In genomic region chr3:46663611-46664135, GRCh38 we compare ENCODE assay signal across 8 cellular contexts. TPM values are rescaled to one million over a fixed set of nuclear protein-coding genes. Genes with fewer than 3 reads are reported as not detected.
DNase-seq lines count a peak whose midpoint lies in the region; ATAC-seq, FAIRE-seq and TF ChIP-seq lines count a peak whose summit lies in the region.

No MANE protein-coding gene starts in this region.

- intact Hi-C loops in right lobe of liver (cut with DNase I) (no loop called here), tibial artery (cut with DNase I; ENCODE audit: low total_unique reads) (no loop called here), natural killer cell (cut with micrococcal nuclease) (no loop called here)

- H3K4me1 ChIP-seq in right lobe of liver (peaks cover 0 to 20% (median 9%) of the 10 kb centered on the region in 4 donors), tibial artery (peaks cover 0 to 24% (median 0%) of the 10 kb centered on the region in 4 donors)

- H3K27ac Mint-ChIP-seq in activated CD8-positive, alpha-beta memory T cell treated with anti-CD3 and anti-CD28 coated beads, Interleukin-2, amount 10 ng/mL, durations not matched to agents 7 days and 5 days: no peak overlapping the region
- H3K27ac Mint-ChIP-seq in natural killer cell: no peak overlapping the region

- no peaks in the 10 kb centered on the region for H3K4me1 Mint-ChIP-seq in activated CD8-positive, alpha-beta memory T cell treated with anti-CD3 and anti-CD28 coated beads, Interleukin-2, amount 10 ng/mL, durations not matched to agents 7 days and 5 days
- no peaks in the 10 kb centered on the region for H3K4me1 Mint-ChIP-seq in natural killer cell

- H3K36me3 ChIP-seq in right lobe of liver (no peaks in the 10 kb centered on the region), tibial artery (no peaks in the 10 kb centered on the region)

- in situ Hi-C loops in ACHN (cut with HindIII; ENCODE audit: low pct_ligation_motif_present, low pct_unique_long_range_greater_than_20kb, low sequenced_read_pairs): no loop called here

- CTCF ChIA-PET in activated CD8-positive, alpha-beta memory T cell treated with anti-CD3 and anti-CD28 coated beads, Interleukin-2, amount 10 ng/mL, durations not matched to agents 7 days and 5 days (lab: Charles Lee): interaction anchor here (1.0 to 1.2 kb wide), 2 partner anchors 28 to 175 kb away, joined by 3 to 4 read pairs; no protein-coding TSS in a partner anchor

- ATAC-seq in activated CD8-positive, alpha-beta memory T cell treated with anti-CD3 and anti-CD28 coated beads, Interleukin-2, amount 10 ng/mL, durations not matched to agents 7 days and 5 days: no peak
- ATAC-seq in right lobe of liver: peak in 2 of 4 donors; percentile 13 to 32
- ATAC-seq in natural killer cell: no peak

- peaks cover 6% of the 10 kb centered on the region for H3K27me3 Mint-ChIP-seq in activated CD8-positive, alpha-beta memory T cell treated with anti-CD3 and anti-CD28 coated beads, Interleukin-2, amount 10 ng/mL, durations not matched to agents 7 days and 5 days
- H3K27me3 Mint-ChIP-seq in natural killer cell (ENCODE audit: low read depth in 2 of 2): no peaks in the 10 kb centered on the region

- H3K27me3 ChIP-seq in right lobe of liver: no peaks in the 10 kb centered on the region
- peaks cover 0 to 12% of the 10 kb centered on the region in 2 donors for H3K27me3 ChIP-seq in tibial artery

- H3K4me3 ChIP-seq in right lobe of liver (no peak overlapping the region), tibial artery (no peak overlapping the region)

- DNase-seq in D721Med (ENCODE audit: insufficient read length, low spot score): no peak
- peak; percentile 73 for DNase-seq in M059J (ENCODE audit: low read depth)
- peak; percentile 38 for DNase-seq in activated CD8-positive, alpha-beta memory T cell treated with anti-CD3 and anti-CD28 coated beads, Interleukin-2, amount 10 ng/mL, durations not matched to agents 7 days and 5 days
- peak in 2 of 3 donors; percentile 44 to 45 for DNase-seq in right lobe of liver
- no peak for DNase-seq in tibial artery
- no peak for DNase-seq in ACHN
- DNase-seq in natural killer cell: no peak
- DNase-seq in GM10266 (ENCODE audit: extremely low spot score): no peak

- H3K9me3 ChIP-seq in right lobe of liver: no peaks in the 10 kb centered on the region
- H3K9me3 ChIP-seq in tibial artery: no peaks in the 10 kb centered on the region

- H3K4me3 Mint-ChIP-seq in activated CD8-positive, alpha-beta memory T cell treated with anti-CD3 and anti-CD28 coated beads, Interleukin-2, amount 10 ng/mL, durations not matched to agents 7 days and 5 days: no peak overlapping the region
- H3K4me3 Mint-ChIP-seq in natural killer cell: no peak overlapping the region

- WGBS in right lobe of liver (ENCODE audit: insufficient coverage, low coverage, low lambda C conversion rate, missing lambda C conversion rate): 43% methylated on average over 3 of the region's 8 CpGs

- H3K36me3 Mint-ChIP-seq in activated CD8-positive, alpha-beta memory T cell treated with anti-CD3 and anti-CD28 coated beads, Interleukin-2, amount 10 ng/mL, durations not matched to agents 7 days and 5 days: no peaks in the 10 kb centered on the region
- no peaks in the 10 kb centered on the region for H3K36me3 Mint-ChIP-seq in natural killer cell

- no peak for TF ChIP-seq POLR2A in right lobe of liver (IDR thresholded peaks at IDR 0.05)

- no peak for FAIRE-seq in D721Med (lab: Jason Lieb, UNC)

- no peaks in the 10 kb centered on the region for H3K9me3 Mint-ChIP-seq in activated CD8-positive, alpha-beta memory T cell treated with anti-CD3 and anti-CD28 coated beads, Interleukin-2, amount 10 ng/mL, durations not matched to agents 7 days and 5 days (ENCODE audit: low read depth)
- no peaks in the 10 kb centered on the region for H3K9me3 Mint-ChIP-seq in natural killer cell

- TF ChIP-seq CTCF in D721Med (IDR thresholded peaks at IDR 0.05; ENCODE audit: insufficient read depth, missing control alignments) (peak; percentile 5), right lobe of liver (IDR thresholded peaks at IDR 0.05) (peak; percentile 16 to 44 (median 20)), tibial artery (IDR thresholded peaks at IDR 0.05) (no peak), natural killer cell (IDR thresholded peaks at IDR 0.05) (no peak), GM10266 (IDR thresholded peaks at IDR 0.05; ENCODE audit: control insufficient read depth, insufficient read depth, low read depth, missing control alignments) (no peak)

- no peak overlapping the region for H3K27ac ChIP-seq in right lobe of liver
- H3K27ac ChIP-seq in tibial artery: no peak overlapping the region

RNA-seq across cellular contexts. Expression of gene ALS2CL, which starts 29.8 kb away (rescaled TPM):
- total RNA-seq in M059J (2014; rRNA removed; shearing (Covaris generic)): 2.5 and 3.6 TPM in 2 replicates
- under 1 TPM; 0.09 to 0.58 TPM for total RNA-seq in activated CD8-positive, alpha-beta memory T cell treated with anti-CD3 and anti-CD28 coated beads, Interleukin-2, amount 10 ng/mL, durations not matched to agents 7 days and 5 days
- total RNA-seq in right lobe of liver (10 to 100 TPM; 12.3 to 19.1 (median 15.9) TPM), natural killer cell (1 to 10 TPM in 1 of 3 donors, under 1 TPM in 2; 0.07 to 1.3 (median 0.70) TPM)

RNA-seq across cellular contexts. Expression of gene TMIE, which starts 37.5 kb away (rescaled TPM):
- 0.22 TPM in 1 of 2 replicates, not detected in the other for total RNA-seq in M059J (2014; rRNA removed; shearing (Covaris generic))
- total RNA-seq in activated CD8-positive, alpha-beta memory T cell treated with anti-CD3 and anti-CD28 coated beads, Interleukin-2, amount 10 ng/mL, durations not matched to agents 7 days and 5 days: not detected
- under 1 TPM; 0.21 to 0.79 (median 0.34) TPM for total RNA-seq in right lobe of liver
- not detected for total RNA-seq in natural killer cell

RNA-seq across cellular contexts. Expression of gene FAM240A, which starts 51.3 kb away (rescaled TPM):
- not detected in 2 replicates for total RNA-seq in M059J (2014; rRNA removed; shearing (Covaris generic))
- total RNA-seq in activated CD8-positive, alpha-beta memory T cell treated with anti-CD3 and anti-CD28 coated beads, Interleukin-2, amount 10 ng/mL, durations not matched to agents 7 days and 5 days: not detected
- not detected for total RNA-seq in right lobe of liver
- not detected for total RNA-seq in natural killer cell

RNA-seq across cellular contexts. Expression of gene PRSS50, which starts 54.0 kb away (rescaled TPM):
- not detected in 2 replicates for total RNA-seq in M059J (2014; rRNA removed; shearing (Covaris generic))
- not detected for total RNA-seq in activated CD8-positive, alpha-beta memory T cell treated with anti-CD3 and anti-CD28 coated beads, Interleukin-2, amount 10 ng/mL, durations not matched to agents 7 days and 5 days
- total RNA-seq in right lobe of liver: under 1 TPM in 4 of 6 experiments, not detected in 2; 0.07 to 0.42 (median 0.13) TPM
- under 1 TPM in 1 of 3 donors, not detected in 2; 0.16 TPM for total RNA-seq in natural killer cell

Comparison
In these comparisons a context has a peak if more than half of its experiments do, and no peak if none do; other contexts are left out.
1. DNase-seq: peak in M059J (single experiment), activated CD8-positive, alpha-beta memory T cell treated with anti-CD3 and anti-CD28 coated beads, Interleukin-2, amount 10 ng/mL, durations not matched to agents 7 days and 5 days (single experiment) and right lobe of liver (2 of 3); none in D721Med (single experiment), tibial artery (0 of 2), ACHN (single experiment), natural killer cell (single experiment) and GM10266 (single experiment).
2. CTCF ChIP-seq: peak in D721Med (single experiment) and right lobe of liver (4 of 4); none in tibial artery (0 of 2), natural killer cell (single experiment) and GM10266 (single experiment).